In genomic region chr4:140243345-140243753, GRCh38 we compare ENCODE assay signal across 8 cellular contexts.
A peak's percentile ranks its signal among the peaks of the same experiment; 100 is the strongest.
DNase-seq lines count a peak whose midpoint lies in the region; ATAC-seq and TF ChIP-seq lines count a peak whose summit lies in the region.

No MANE protein-coding gene starts in this region.

- no peaks in the 10 kb centered on the region for H3K36me3 Mint-ChIP-seq in natural killer cell treated with Interleukin-12 subunit alpha and Interleukin-12 subunit beta and Interleukin-15 and Interleukin-18, amount 100 ng/mL, for 72 hours

- H3K9me3 ChIP-seq in BLaER1 (no peaks in the 10 kb centered on the region), WERI-Rb-1 (ENCODE audit: severe bottlenecking) (no peaks in the 10 kb centered on the region)

- TF ChIP-seq CTCF in WERI-Rb-1 (IDR thresholded peaks at IDR 0.05; ENCODE audit: low read depth, low read length): no peak

- DNase-seq in NCI-H1105 treated with DMSO at 0.1 percent for 48 hours (lab: John Stamatoyannopoulos, UW): peak; percentile 83
- DNase-seq in WERI-Rb-1: peak; percentile 35
- no peak for DNase-seq in natural killer cell treated with Interleukin-12 subunit alpha and Interleukin-12 subunit beta and Interleukin-15 and Interleukin-18, amount 100 ng/mL, for 72 hours (ENCODE audit: low spot score)
- no peak for DNase-seq in 8988T
- no peak for DNase-seq in activated CD4-positive, CD25-positive, alpha-beta regulatory T cell treated with anti-CD3 and anti-CD28 coated beads, Interleukin-2, amount 50 U/mL, for 72 hours

- TF ChIP-seq POLR2A in GM18505 (IDR thresholded peaks at IDR 0.05; ENCODE audit: borderline replicate concordance, extremely low read depth, insufficient read depth, insufficient read length): no peak

- H3K27ac Mint-ChIP-seq in natural killer cell treated with Interleukin-12 subunit alpha and Interleukin-12 subunit beta and Interleukin-15 and Interleukin-18, amount 100 ng/mL, for 72 hours: peak overlapping the region in 1 of 2 donors; percentile 72

- ATAC-seq in GM18505 (IDR thresholded peaks at IDR 0.05; ENCODE audit: unreplicated experiment) (peak; percentile 78), HG02763 (IDR thresholded peaks at IDR 0.05; ENCODE audit: unreplicated experiment) (peak; percentile 79)
- ATAC-seq in natural killer cell treated with Interleukin-12 subunit alpha and Interleukin-12 subunit beta and Interleukin-15 and Interleukin-18, amount 100 ng/mL, for 72 hours: peak in 1 of 2 donors; percentile 45

- peaks cover 9 to 14% of the 10 kb centered on the region in 2 donors for H3K27me3 Mint-ChIP-seq in natural killer cell treated with Interleukin-12 subunit alpha and Interleukin-12 subunit beta and Interleukin-15 and Interleukin-18, amount 100 ng/mL, for 72 hours

- H3K4me3 Mint-ChIP-seq in natural killer cell treated with Interleukin-12 subunit alpha and Interleukin-12 subunit beta and Interleukin-15 and Interleukin-18, amount 100 ng/mL, for 72 hours: peak overlapping the region; percentile 31

- H3K36me3 ChIP-seq in BLaER1 (no peaks in the 10 kb centered on the region), WERI-Rb-1 (no peaks in the 10 kb centered on the region)

- H3K4me3 ChIP-seq in BLaER1 (peak overlapping the region; percentile 48), WERI-Rb-1 (ENCODE audit: low read depth, low read length) (no peak overlapping the region)

- H3K4me1 Mint-ChIP-seq in natural killer cell treated with Interleukin-12 subunit alpha and Interleukin-12 subunit beta and Interleukin-15 and Interleukin-18, amount 100 ng/mL, for 72 hours (ENCODE audit: low read depth in 2 of 2): peaks cover 17 to 18% of the 10 kb centered on the region in 2 donors

- H3K27ac ChIP-seq in BLaER1 (peak overlapping the region; percentile 77), WERI-Rb-1 (peak overlapping the region; percentile 21)

- peak overlapping the region; percentile 88 for H3K4me2 ChIP-seq in BLaER1

- H3K27me3 ChIP-seq in BLaER1 (no peaks in the 10 kb centered on the region), WERI-Rb-1 (ENCODE audit: insufficient read depth, low read depth, severe bottlenecking) (no peaks in the 10 kb centered on the region)

- peak overlapping the region; percentile 66 for H3K9ac ChIP-seq in BLaER1

- H3K9me3 Mint-ChIP-seq in natural killer cell treated with Interleukin-12 subunit alpha and Interleukin-12 subunit beta and Interleukin-15 and Interleukin-18, amount 100 ng/mL, for 72 hours: no peaks in the 10 kb centered on the region

- H3K4me1 ChIP-seq in BLaER1: peaks cover 61% of the 10 kb centered on the region

- no peaks in the 10 kb centered on the region for H4K20me1 ChIP-seq in BLaER1

Comparison
In these comparisons a context has a peak if more than half of its experiments do, and no peak if none do; other contexts are left out.
1. DNase-seq: peak in NCI-H1105 treated with DMSO at 0.1 percent for 48 hours (single experiment) and WERI-Rb-1 (single experiment); none in natural killer cell treated with Interleukin-12 subunit alpha and Interleukin-12 subunit beta and Interleukin-15 and Interleukin-18, amount 100 ng/mL, for 72 hours (single experiment), 8988T (single experiment) and activated CD4-positive, CD25-positive, alpha-beta regulatory T cell treated with anti-CD3 and anti-CD28 coated beads, Interleukin-2, amount 50 U/mL, for 72 hours (single experiment).